ENCODE assay signal across 19 cellular contexts in the genomic region with DNA sequence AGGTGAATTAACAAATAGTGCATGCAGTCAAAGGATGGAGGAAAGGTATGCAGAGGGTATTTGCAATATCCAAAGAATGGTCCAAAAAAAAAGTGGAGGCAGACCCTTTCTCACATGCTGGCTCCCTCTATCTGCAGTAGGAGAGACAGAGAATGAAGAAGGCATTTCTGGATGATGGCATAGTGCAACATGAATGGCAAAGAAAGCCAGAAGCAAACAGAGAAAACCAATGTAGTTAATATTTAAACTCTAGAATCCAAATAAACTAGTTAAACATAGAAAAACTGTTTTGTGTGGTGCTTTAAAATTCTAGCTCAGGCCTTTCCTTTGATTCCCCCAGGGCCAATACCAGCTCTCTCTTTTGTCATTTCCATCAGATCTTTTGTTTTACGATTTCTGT.
A peak's percentile ranks its signal among the peaks of the same experiment; 100 is the strongest.
DNase-seq lines count a peak whose midpoint lies in the region; ATAC-seq and TF ChIP-seq lines count a peak whose summit lies in the region.
"Had no signal": no experiment of that assay in that cellular context is flagged by ENCODE, and none has a peak within 500 bp of the region (broad histone marks: within the 10 kb centered on the region; RNA-seq: fewer than 3 reads in every experiment).

No MANE protein-coding gene starts in this region.

- H3K36me3 ChIP-seq in GM23338 (ENCODE audit: insufficient read depth) = no peaks in the 10 kb centered on the region

- 0 out of 2 replicates have a peak, but pooled peaks cover 8% of the 10 kb centered on the region for H3K9me2 ChIP-seq in GM23338 (ENCODE audit: insufficient read depth)

- no peaks in the 10 kb centered on the region for H3F3A ChIP-seq in GM23338 (replicated peaks; ENCODE audit: low read depth)

- peak overlapping the region; percentile 3; the same call in 1 of the 2 replicates for H2AFZ ChIP-seq in GM23338
- H2AFZ ChIP-seq: GM23248 had no signal

- H3K4me1 Mint-ChIP-seq in GM23338 = peaks cover 25% of the 10 kb centered on the region
- no peaks in the 10 kb centered on the region for H3K4me1 Mint-ChIP-seq in chondrocyte (ENCODE audit: low read depth)
- H3K4me1 Mint-ChIP-seq in progenitor cell of endocrine pancreas (ENCODE audit: low read depth) = peaks cover 7% of the 10 kb centered on the region

- ATAC-seq in GM23338 = no peak
- ATAC-seq in GM18868 (IDR thresholded peaks at IDR 0.05; ENCODE audit: unreplicated experiment) = no peak
- ATAC-seq in GM18517 (IDR thresholded peaks at IDR 0.05; ENCODE audit: unreplicated experiment) = no peak
- no peak for ATAC-seq in HG02852 (IDR thresholded peaks at IDR 0.05; ENCODE audit: unreplicated experiment)
- ATAC-seq: HCT116, K562 had no signal

- H3K4me3 Mint-ChIP-seq in GM23338 = no peak overlapping the region
- no peak overlapping the region for H3K4me3 Mint-ChIP-seq in chondrocyte (ENCODE audit: unreplicated experiment)
- H3K4me3 Mint-ChIP-seq in progenitor cell of endocrine pancreas (ENCODE audit: low read depth) = no peak overlapping the region

- H3K27ac Mint-ChIP-seq in GM23338 = no peak overlapping the region
- no peak overlapping the region for H3K27ac Mint-ChIP-seq in chondrocyte (ENCODE audit: unreplicated experiment)
- H3K27ac Mint-ChIP-seq in progenitor cell of endocrine pancreas = peak overlapping the region; percentile 63

- TF ChIP-seq CTCF in GM23338 (conservative IDR thresholded peaks at IDR 0.05; ENCODE audit: low read depth in 2 of 2) (peak; percentile 32 to 44; a peak in 3 of 4 replicates), chondrocyte (IDR thresholded peaks at IDR 0.05) (peak; percentile 21), progenitor cell of endocrine pancreas (IDR thresholded peaks at IDR 0.05; ENCODE audit: unreplicated experiment) (no peak)

- H3K9me3 Mint-ChIP-seq in GM23338 = no peaks in the 10 kb centered on the region
- H3K9me3 Mint-ChIP-seq in chondrocyte (ENCODE audit: low read depth) = no peaks in the 10 kb centered on the region
- H3K9me3 Mint-ChIP-seq in progenitor cell of endocrine pancreas (ENCODE audit: low read depth) = no peaks in the 10 kb centered on the region

- H3K27ac ChIP-seq in GM23338 (ENCODE audit: low read depth) = no peak overlapping the region
- H3K27ac ChIP-seq: C4-2B, GM23248 had no signal

- no peak for DNase-seq in GM23338 (ENCODE audit: low spot score)
- no peak for DNase-seq in chondrocyte (ENCODE audit: low spot score)
- peak; percentile 26 for DNase-seq in kidney glomerular epithelial cell (lab: John Stamatoyannopoulos, UW)
- no peak for DNase-seq in progenitor cell of endocrine pancreas (ENCODE audit: low spot score, unreplicated experiment)
- no peak for DNase-seq in NCI-H748 (lab: John Stamatoyannopoulos, UW; ENCODE audit: unreplicated experiment)
- DNase-seq: GM23248, NCI-H1105 treated with DMSO at 0.1 percent for 48 hours, NCI-H1694, NCI-H2081 treated with DMSO at 0.1 percent for 48 hours, NCI-H510A, NCI-H774, OCI-M1, SIG-M5 had no signal

- H3K4me2 ChIP-seq in GM23338 = peak overlapping the region; percentile 27; the same call in 1 of the 2 replicates

- 0 out of 3 replicates have a peak, but pooled peaks cover 6% of the 10 kb centered on the region for H3K36me3 Mint-ChIP-seq in GM23338 (ENCODE audit: low read depth)
- H3K36me3 Mint-ChIP-seq in chondrocyte (ENCODE audit: low read depth) = no peaks in the 10 kb centered on the region
- no peaks in the 10 kb centered on the region for H3K36me3 Mint-ChIP-seq in progenitor cell of endocrine pancreas (ENCODE audit: insufficient read depth)

- H3K27me3 Mint-ChIP-seq in GM23338 (ENCODE audit: insufficient read depth, low read depth, poor library complexity) (peaks cover 2% of the 10 kb centered on the region), chondrocyte (ENCODE audit: low read depth) (peaks cover 4% of the 10 kb centered on the region), progenitor cell of endocrine pancreas (no peaks in the 10 kb centered on the region)

- no peak overlapping the region for H3K4me3 ChIP-seq in GM23338
- H3K4me3 ChIP-seq: GM23248, K562 had no signal

- H3K27me3 ChIP-seq in GM23338 (ENCODE audit: insufficient read depth) = no peaks in the 10 kb centered on the region

- H3K4me1 ChIP-seq in GM23338 (ENCODE audit: insufficient read depth) = peaks cover 16% of the 10 kb centered on the region

- H3K79me2 ChIP-seq in GM23338 (replicated peaks; ENCODE audit: insufficient read depth) = no peaks in the 10 kb centered on the region

- no peaks in the 10 kb centered on the region for H4K20me1 ChIP-seq in GM23338 (replicated peaks; ENCODE audit: insufficient read depth)

TF ChIP-seq in GM23338, 12 proteins besides CTCF, POLR2A, EP300 and RAD21 (continues in another document):
- TF ChIP-seq EZH2phosphoT487 (IDR thresholded peaks at IDR 0.05; ENCODE audit: unreplicated experiment) (no peak), ZNF331 (CRISPR knock-in tag; IDR thresholded peaks at IDR 0.05; ENCODE audit: low read depth) (no peak), POLR2AphosphoS5 (IDR thresholded peaks at IDR 0.05; ENCODE audit: low read depth) (no peak), STAT1 (IDR thresholded peaks at IDR 0.05; ENCODE audit: unreplicated experiment) (no peak)
- TF ChIP-seq, protein P1, sequence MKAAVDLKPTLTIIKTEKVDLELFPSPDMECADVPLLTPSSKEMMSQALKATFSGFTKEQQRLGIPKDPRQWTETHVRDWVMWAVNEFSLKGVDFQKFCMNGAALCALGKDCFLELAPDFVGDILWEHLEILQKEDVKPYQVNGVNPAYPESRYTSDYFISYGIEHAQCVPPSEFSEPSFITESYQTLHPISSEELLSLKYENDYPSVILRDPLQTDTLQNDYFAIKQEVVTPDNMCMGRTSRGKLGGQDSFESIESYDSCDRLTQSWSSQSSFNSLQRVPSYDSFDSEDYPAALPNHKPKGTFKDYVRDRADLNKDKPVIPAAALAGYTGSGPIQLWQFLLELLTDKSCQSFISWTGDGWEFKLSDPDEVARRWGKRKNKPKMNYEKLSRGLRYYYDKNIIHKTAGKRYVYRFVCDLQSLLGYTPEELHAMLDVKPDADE (IDR thresholded peaks at IDR 0.05) = no peak
- TF ChIP-seq, protein P2, sequence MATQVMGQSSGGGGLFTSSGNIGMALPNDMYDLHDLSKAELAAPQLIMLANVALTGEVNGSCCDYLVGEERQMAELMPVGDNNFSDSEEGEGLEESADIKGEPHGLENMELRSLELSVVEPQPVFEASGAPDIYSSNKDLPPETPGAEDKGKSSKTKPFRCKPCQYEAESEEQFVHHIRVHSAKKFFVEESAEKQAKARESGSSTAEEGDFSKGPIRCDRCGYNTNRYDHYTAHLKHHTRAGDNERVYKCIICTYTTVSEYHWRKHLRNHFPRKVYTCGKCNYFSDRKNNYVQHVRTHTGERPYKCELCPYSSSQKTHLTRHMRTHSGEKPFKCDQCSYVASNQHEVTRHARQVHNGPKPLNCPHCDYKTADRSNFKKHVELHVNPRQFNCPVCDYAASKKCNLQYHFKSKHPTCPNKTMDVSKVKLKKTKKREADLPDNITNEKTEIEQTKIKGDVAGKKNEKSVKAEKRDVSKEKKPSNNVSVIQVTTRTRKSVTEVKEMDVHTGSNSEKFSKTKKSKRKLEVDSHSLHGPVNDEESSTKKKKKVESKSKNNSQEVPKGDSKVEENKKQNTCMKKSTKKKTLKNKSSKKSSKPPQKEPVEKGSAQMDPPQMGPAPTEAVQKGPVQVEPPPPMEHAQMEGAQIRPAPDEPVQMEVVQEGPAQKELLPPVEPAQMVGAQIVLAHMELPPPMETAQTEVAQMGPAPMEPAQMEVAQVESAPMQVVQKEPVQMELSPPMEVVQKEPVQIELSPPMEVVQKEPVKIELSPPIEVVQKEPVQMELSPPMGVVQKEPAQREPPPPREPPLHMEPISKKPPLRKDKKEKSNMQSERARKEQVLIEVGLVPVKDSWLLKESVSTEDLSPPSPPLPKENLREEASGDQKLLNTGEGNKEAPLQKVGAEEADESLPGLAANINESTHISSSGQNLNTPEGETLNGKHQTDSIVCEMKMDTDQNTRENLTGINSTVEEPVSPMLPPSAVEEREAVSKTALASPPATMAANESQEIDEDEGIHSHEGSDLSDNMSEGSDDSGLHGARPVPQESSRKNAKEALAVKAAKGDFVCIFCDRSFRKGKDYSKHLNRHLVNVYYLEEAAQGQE (IDR thresholded peaks at IDR 0.05; ENCODE audit: unreplicated experiment) = no peak
